Comparison of ENCODE assay signal across 8 cellular contexts in genomic region chr2:85584354-85584856, GRCh38. TPM values are rescaled to one million over a fixed set of nuclear protein-coding genes. Genes with fewer than 3 reads are reported as not detected.
DNase-seq lines count a peak whose midpoint lies in the region; ATAC-seq and TF ChIP-seq lines count a peak whose summit lies in the region.

Gene VAMP5, plus strand, starts transcription at chr2:85584431. Its CDS starts 60 bp downstream, at chr2:85584491.

- H3K9me3 ChIP-seq in A673 (ENCODE audit: low read depth, low read length, poor library complexity, severe bottlenecking), result no peaks in the 10 kb centered on the region
- H3K9me3 ChIP-seq in iPS-18a (ENCODE audit: control insufficient read depth, low read depth, low read length), result no peaks in the 10 kb centered on the region
- H3K9me3 ChIP-seq in spleen, result no peaks in the 10 kb centered on the region

- H3K4me1 ChIP-seq in A673 (ENCODE audit: insufficient read depth, low read length, poor library complexity, severe bottlenecking), result peaks cover 24% of the 10 kb centered on the region
- H3K4me1 ChIP-seq in iPS-18a (ENCODE audit: control insufficient read depth, low read depth, low read length), result peaks cover 8% of the 10 kb centered on the region
- peaks cover 43 to 100% (median 82%) of the 10 kb centered on the region in 6 donors for H3K4me1 ChIP-seq in spleen

- TF ChIP-seq POLR2A in spleen (IDR thresholded peaks at IDR 0.05), result peak in 1 of 3 donors; percentile 9

- BruUV-seq in A673 (replicated peaks; lab: Mats Ljungman, UMichigan), result no TSS peak

- intact Hi-C loops in A673 (cut with micrococcal nuclease; ENCODE audit: unreplicated experiment), result no loop called here
- intact Hi-C loops in spleen (cut with DNase I; ENCODE audit: low total_unique reads), result no loop called here

- POLR2A ChIA-PET in A673 (lab: Charles Lee; ENCODE audit: low non-redundant PET), result no interaction called here

- CTCF ChIA-PET in A673 (lab: Charles Lee), result no interaction called here

- TF ChIP-seq CTCF in A673 (conservative IDR thresholded peaks at IDR 0.05; ENCODE audit: low read depth, low read length) (no peak), astrocyte of the cerebellum (IDR thresholded peaks at IDR 0.05; ENCODE audit: low read depth, low read length, missing control alignments) (no peak), spleen (IDR thresholded peaks at IDR 0.05 in 8 of 11, conservative IDR thresholded peaks at IDR 0.05 in 3 of 11) (no peak)

- peak; percentile 60 for ATAC-seq in GM19324 (IDR thresholded peaks at IDR 0.05; ENCODE audit: low FRiP score, unreplicated experiment)

- 1 to 10% (median 4%) methylated on average over 27 to 52 of the region's 52 CpGs for WGBS in spleen, 5 donors

- in situ Hi-C loops in astrocyte of the cerebellum (cut with HindIII; ENCODE audit: low sequenced_read_pairs), result no loop called here

- H3K27me3 ChIP-seq in A673 (replicated peaks; ENCODE audit: insufficient read depth, low read depth, low read length, poor library complexity), result no peaks in the 10 kb centered on the region
- H3K27me3 ChIP-seq in iPS-18a (ENCODE audit: control insufficient read depth, insufficient read depth, low read length), result peaks cover 44% of the 10 kb centered on the region
- peaks cover 0 to 5% (median 0%) of the 10 kb centered on the region in 7 donors for H3K27me3 ChIP-seq in spleen (replicated peaks in 1 of 7)

- no peak for DNase-seq in A673 (ENCODE audit: low spot score)
- DNase-seq in Jurkat, Clone E6-1 (ENCODE audit: low read depth, low spot score), result no peak
- DNase-seq in astrocyte of the cerebellum (ENCODE audit: low read depth), result no peak
- DNase-seq in spleen, result peak; percentile 90
- no peak for DNase-seq in NCI-H69 (lab: John Stamatoyannopoulos, UW)
- no peak for DNase-seq in stimulated activated CD4-positive, alpha-beta T cell treated with anti-CD3 and anti-CD28 coated beads, Interleukin-4, amount 100 ng/mL, for 24 hours

- no peaks in the 10 kb centered on the region for H3K36me3 ChIP-seq in A673 (ENCODE audit: insufficient read depth, low read length, poor library complexity, severe bottlenecking)
- no peaks in the 10 kb centered on the region for H3K36me3 ChIP-seq in iPS-18a (ENCODE audit: control insufficient read depth, low read depth, low read length)
- peaks cover 0 to 29% (median 5%) of the 10 kb centered on the region in 6 donors for H3K36me3 ChIP-seq in spleen

- peak within 1 kb of the TSS; percentile 37 for H3K4me3 ChIP-seq in A673 (ENCODE audit: low read depth, low read length, poor library complexity, severe bottlenecking)
- H3K4me3 ChIP-seq in Jurkat, Clone E6-1 (ENCODE audit: low read length), result peak within 1 kb of the TSS; percentile 78
- peak within 1 kb of the TSS; percentile 53 for H3K4me3 ChIP-seq in astrocyte of the cerebellum (ENCODE audit: low read depth, low read length)
- H3K4me3 ChIP-seq in iPS-18a (ENCODE audit: low read length), result peak within 1 kb of the TSS; percentile 52
- H3K4me3 ChIP-seq in spleen, result peak within 1 kb of the TSS; percentile 39 to 77 (median 58)

- H3K9ac ChIP-seq in iPS-18a (ENCODE audit: low read length), result no peak within 1 kb of the TSS

- H3K27ac ChIP-seq in A673 (ENCODE audit: low read depth, low read length, poor library complexity, severe bottlenecking), result no peak within 1 kb of the TSS
- H3K27ac ChIP-seq in iPS-18a (ENCODE audit: low read length), result no peak within 1 kb of the TSS
- peak within 1 kb of the TSS; percentile 83 to 93 (median 88) for H3K27ac ChIP-seq in spleen

RNA-seq across cellular contexts. Expression of gene VAMP5, which starts in this region (rescaled TPM):
- 2.1 and 3.8 TPM in 2 replicates for total RNA-seq in A673 (2021)
- polyA plus RNA-seq in Jurkat, Clone E6-1 (2012; ENCODE audit: insufficient read depth, insufficient read length), result 86.9 TPM
- 10 to 100 TPM; 58.5 to 89.1 (median 64.0) TPM for total RNA-seq in spleen
- 100 to 1,000 TPM in 2 of 3 donors, 10 to 100 TPM in 1; 71.0 to 129 (median 120) TPM for polyA plus RNA-seq in spleen

Comparison
In these comparisons a context has a peak if more than half of its experiments do, and no peak if none do; other contexts are left out.
1. RNA of gene VAMP5 (total RNA-seq): 58.5 to 89.1 TPM in spleen; 2.1 to 3.8 TPM in A673; every median in the first group is over 10 times any median in the second.
2. H3K27ac ChIP-seq: peak in spleen (8 of 8); none in A673 (single experiment) and iPS-18a (single experiment).
3. Peak in every context shown above with its lines, with median percentiles within 50 percentile points of each other: H3K4me3 ChIP-seq.